Comparison of ENCODE assay signal across 29 cellular contexts in genomic region chr9:114077162-114077837, GRCh38. TPM values are rescaled to one million over a fixed set of nuclear protein-coding genes. Genes with fewer than 3 reads are reported as not detected.
"Had no signal": no experiment of that assay in that cellular context is flagged by ENCODE, and none has a peak within 500 bp of the region (broad histone marks: within the 10 kb centered on the region; RNA-seq: fewer than 3 reads in every experiment).

No MANE protein-coding gene starts in this region.

- H3K36me3 ChIP-seq: left lung, ovary, stomach, suprapubic skin, tibial nerve, uterus had no signal

- H3K27ac Mint-ChIP-seq: activated CD4-positive, alpha-beta memory T cell treated with anti-CD3 and anti-CD28 coated beads for 36 hours; activated naive CD8-positive, alpha-beta T cell treated with anti-CD3 and anti-CD28 coated beads, Interleukin-2, amount 50 U/mL, for 24 hours; activated T-cell treated with anti-CD3 and anti-CD28 coated beads, Interleukin-2, amount 50 U/mL, for 72 hours; dendritic cell treated with granulocyte-macrophage colony-stimulating factor and Interleukin-4, amounts not matched to agents 40 ng/mL and 50 ng/mL, for 4 days; immature natural killer cell; stimulated activated effector memory CD8-positive, alpha-beta T cell treated with anti-CD3 and anti-CD28 coated beads, Interleukin-12 subunit alpha, Interleukin-12 subunit beta, amount 100 ng/mL, for 72 hours; T-helper 1 cell treated with Interleukin-12 subunit alpha and Interleukin-12 subunit beta and Interleukin-4 antibody, amounts not matched to agents 30 μg/mL and 1 μg/mL, for 36 hours had no signal

- H3K4me1 Mint-ChIP-seq: activated naive CD8-positive, alpha-beta T cell treated with anti-CD3 and anti-CD28 coated beads, Interleukin-2, amount 50 U/mL, for 24 hours; brain; immature natural killer cell had no signal

- H3K4me1 ChIP-seq: foreskin keratinocyte, uterus had no signal

- H3K27me3 ChIP-seq: ovary, uterus had no signal

- H3K36me3 Mint-ChIP-seq: activated CD4-positive, alpha-beta memory T cell treated with anti-CD3 and anti-CD28 coated beads for 36 hours; brain; immature natural killer cell; naive thymus-derived CD4-positive, alpha-beta T cell; stimulated activated effector memory CD8-positive, alpha-beta T cell treated with anti-CD3 and anti-CD28 coated beads, Interleukin-12 subunit alpha, Interleukin-12 subunit beta, amount 100 ng/mL, for 72 hours had no signal

- ATAC-seq: activated naive CD8-positive, alpha-beta T cell treated with anti-CD3 and anti-CD28 coated beads, Interleukin-2, amount 50 U/mL, for 24 hours; activated T-cell treated with anti-CD3 and anti-CD28 coated beads, Interleukin-2, amount 50 U/mL, for 72 hours; left lung; naive thymus-derived CD4-positive, alpha-beta T cell; right cardiac atrium; stimulated activated effector memory CD8-positive, alpha-beta T cell treated with anti-CD3 and anti-CD28 coated beads, Interleukin-12 subunit alpha, Interleukin-12 subunit beta, amount 100 ng/mL, for 72 hours had no signal

- DNase-seq: activated CD4-positive, alpha-beta memory T cell treated with anti-CD3 and anti-CD28 coated beads for 36 hours; activated CD4-positive, alpha-beta T cell treated with anti-CD3 and anti-CD28 coated beads for 4 hours; activated CD4-positive, CD25-positive, alpha-beta regulatory T cell; activated gamma-delta T cell; activated naive CD4-positive, alpha-beta T cell treated with anti-CD3 and anti-CD28 coated beads, Interleukin-2, amount 50 U/mL, for 16 hours; activated naive CD8-positive, alpha-beta T cell treated with anti-CD3 and anti-CD28 coated beads, Interleukin-2, amount 50 U/mL, for 24 hours; activated T-cell treated with anti-CD3 and anti-CD28 coated beads, Interleukin-2, amount 50 U/mL, for 72 hours; effector memory CD4-positive, alpha-beta T cell; foreskin keratinocyte; immature natural killer cell; naive thymus-derived CD4-positive, alpha-beta T cell; stimulated activated CD4-positive, alpha-beta T cell treated with anti-CD3 and anti-CD28 coated beads, Interleukin-1b, Interleukin-23, amount 100 ng/mL, for 48 hours; T1000; uterus had no signal

- H3K4me3 ChIP-seq: left lung, ovary, stomach, suprapubic skin, tibial nerve, uterus had no signal

- H3K9me3 ChIP-seq: left lung, ovary, stomach, suprapubic skin, tibial nerve, uterus had no signal

- H3K4me3 Mint-ChIP-seq: activated CD4-positive, alpha-beta memory T cell treated with anti-CD3 and anti-CD28 coated beads for 36 hours; activated naive CD8-positive, alpha-beta T cell treated with anti-CD3 and anti-CD28 coated beads, Interleukin-2, amount 50 U/mL, for 24 hours; activated T-cell treated with anti-CD3 and anti-CD28 coated beads, Interleukin-2, amount 50 U/mL, for 72 hours; brain; dendritic cell treated with granulocyte-macrophage colony-stimulating factor and Interleukin-4, amounts not matched to agents 40 ng/mL and 50 ng/mL, for 4 days; immature natural killer cell; naive thymus-derived CD4-positive, alpha-beta T cell; stimulated activated effector memory CD8-positive, alpha-beta T cell treated with anti-CD3 and anti-CD28 coated beads, Interleukin-12 subunit alpha, Interleukin-12 subunit beta, amount 100 ng/mL, for 72 hours; T-helper 1 cell treated with Interleukin-12 subunit alpha and Interleukin-12 subunit beta and Interleukin-4 antibody, amounts not matched to agents 30 μg/mL and 1 μg/mL, for 36 hours had no signal

- H3K27ac ChIP-seq: foreskin keratinocyte, left lung, ovary, suprapubic skin, tibial nerve, uterus had no signal

- H3K9me3 Mint-ChIP-seq: activated CD4-positive, alpha-beta memory T cell treated with anti-CD3 and anti-CD28 coated beads for 36 hours; activated naive CD8-positive, alpha-beta T cell treated with anti-CD3 and anti-CD28 coated beads, Interleukin-2, amount 50 U/mL, for 24 hours; activated T-cell treated with anti-CD3 and anti-CD28 coated beads, Interleukin-2, amount 50 U/mL, for 72 hours; dendritic cell treated with granulocyte-macrophage colony-stimulating factor and Interleukin-4, amounts not matched to agents 40 ng/mL and 50 ng/mL, for 4 days; immature natural killer cell; naive thymus-derived CD4-positive, alpha-beta T cell; stimulated activated effector memory CD8-positive, alpha-beta T cell treated with anti-CD3 and anti-CD28 coated beads, Interleukin-12 subunit alpha, Interleukin-12 subunit beta, amount 100 ng/mL, for 72 hours; T-helper 1 cell treated with Interleukin-12 subunit alpha and Interleukin-12 subunit beta and Interleukin-4 antibody, amounts not matched to agents 30 μg/mL and 1 μg/mL, for 36 hours had no signal

RNA-seq across cellular contexts. Expression of gene AMBP, which starts 0.8 kb away (rescaled TPM):
- total RNA-seq: activated CD4-positive, alpha-beta memory T cell treated with anti-CD3 and anti-CD28 coated beads for 36 hours; activated T-cell treated with anti-CD3 and anti-CD28 coated beads, Interleukin-2, amount 50 U/mL, for 72 hours; cardiac septum; foreskin keratinocyte; kidney epithelial cell; lung microvascular endothelial cell; naive thymus-derived CD4-positive, alpha-beta T cell; pulmonary artery endothelial cell; tibial nerve had no signal
- polyA plus RNA-seq: foreskin keratinocyte; immature natural killer cell; naive thymus-derived CD4-positive, alpha-beta T cell had no signal

RNA-seq across cellular contexts. Expression of gene KIF12, which starts 21.8 kb away (rescaled TPM):
- total RNA-seq: activated CD4-positive, alpha-beta memory T cell treated with anti-CD3 and anti-CD28 coated beads for 36 hours; activated T-cell treated with anti-CD3 and anti-CD28 coated beads, Interleukin-2, amount 50 U/mL, for 72 hours; cardiac septum; lung microvascular endothelial cell; naive thymus-derived CD4-positive, alpha-beta T cell; skeletal muscle tissue; tibial nerve had no signal
- polyA plus RNA-seq: immature natural killer cell; naive thymus-derived CD4-positive, alpha-beta T cell had no signal
